In genomic region chr3:78633626-78634025, GRCh38 we compare ENCODE assay signal across 20 cellular contexts.
DNase-seq lines count a peak whose midpoint lies in the region; FAIRE-seq and TF ChIP-seq lines count a peak whose summit lies in the region.
"Had no signal": no experiment of that assay in that cellular context is flagged by ENCODE, and none has a peak within 500 bp of the region (broad histone marks: within the 10 kb centered on the region; RNA-seq: fewer than 3 reads in every experiment).

No MANE protein-coding gene starts in this region.

- peak overlapping the region; percentile 55 for H3K4me2 ChIP-seq in OCI-LY3 (ENCODE audit: low read length)

- H2AFZ ChIP-seq in OCI-LY3 (ENCODE audit: low read depth, low read length) = peak overlapping the region; percentile 73

- no peaks in the 10 kb centered on the region for H3K79me2 ChIP-seq in OCI-LY3 (ENCODE audit: low read length)

- FAIRE-seq in GM12891 (lab: Jason Lieb, UNC) = no peak
- FAIRE-seq: H54 had no signal

- DNase-seq in GM12865 (ENCODE audit: low read depth) (peak; percentile 41), fibroblast of mammary gland (ENCODE audit: low read depth) (peak; percentile 31), A172 (ENCODE audit: low spot score) (no peak), dermis blood vessel endothelial cell (no peak), GM12891 (ENCODE audit: insufficient read length, low spot score) (no peak)
- DNase-seq in activated naive CD4-positive, alpha-beta T cell treated with anti-CD3 and anti-CD28 coated beads, Interleukin-2, amount 10 ng/mL, durations not matched to agents 7 days and 5 days = no peak
- DNase-seq: activated effector memory CD4-positive, alpha-beta T cell treated with Interleukin-2 at 50 U/mL for 16 hours; dorsolateral prefrontal cortex; foreskin melanocyte; mammary epithelial cell; NCI-H187; NCI-H510A; retina; SHP77 treated with DMSO at 0.1 percent for 48 hours; T-helper 17 cell; uterus had no signal

- no peaks in the 10 kb centered on the region for H3K9me3 ChIP-seq in OCI-LY3 (ENCODE audit: insufficient read depth, low read length)
- H3K9me3 ChIP-seq: uterus had no signal

- H3K27me3 ChIP-seq in OCI-LY3 (ENCODE audit: low read depth, low read length) = no peaks in the 10 kb centered on the region
- H3K27me3 ChIP-seq: dorsolateral prefrontal cortex, uterus had no signal

- no peak for TF ChIP-seq POLR2A in GM12891 (IDR thresholded peaks at IDR 0.05; ENCODE audit: low read depth, low read length)

- no peak overlapping the region for H3K4me3 Mint-ChIP-seq in nephron
- no peak overlapping the region for H3K4me3 Mint-ChIP-seq in activated naive CD4-positive, alpha-beta T cell treated with anti-CD3 and anti-CD28 coated beads, Interleukin-2, amount 10 ng/mL, durations not matched to agents 7 days and 5 days
- H3K4me3 Mint-ChIP-seq: natural killer cell treated with Interleukin-12 subunit alpha and Interleukin-12 subunit beta and Interleukin-15 and Interleukin-18, amount 100 ng/mL, for 72 hours; T-helper 17 cell had no signal

- H4K20me1 ChIP-seq in OCI-LY3 (ENCODE audit: insufficient read depth, low read length) = no peaks in the 10 kb centered on the region

- CTCF ChIA-PET in activated naive CD4-positive, alpha-beta T cell treated with anti-CD3 and anti-CD28 coated beads, Interleukin-2, amount 10 ng/mL, durations not matched to agents 7 days and 5 days (lab: Charles Lee) = no interaction called here

- H3K9ac ChIP-seq in OCI-LY3 (ENCODE audit: low read length) = peak overlapping the region; percentile 51; the same call in 1 of the 2 replicates

- no peak overlapping the region for H3K4me3 ChIP-seq in GM12865 (ENCODE audit: low read depth, low read length)
- peak overlapping the region; percentile 23 for H3K4me3 ChIP-seq in OCI-LY3 (ENCODE audit: low read length)
- no peak overlapping the region for H3K4me3 ChIP-seq in fibroblast of mammary gland (ENCODE audit: control insufficient read depth, low read depth, low read length)
- H3K4me3 ChIP-seq: dorsolateral prefrontal cortex, uterus had no signal

- peak overlapping the region; percentile 57 to 85 (median 83) for H3K27ac Mint-ChIP-seq in nephron
- no peak overlapping the region for H3K27ac Mint-ChIP-seq in activated naive CD4-positive, alpha-beta T cell treated with anti-CD3 and anti-CD28 coated beads, Interleukin-2, amount 10 ng/mL, durations not matched to agents 7 days and 5 days
- H3K27ac Mint-ChIP-seq: natural killer cell treated with Interleukin-12 subunit alpha and Interleukin-12 subunit beta and Interleukin-15 and Interleukin-18, amount 100 ng/mL, for 72 hours; T-helper 17 cell had no signal

- peaks cover 16% of the 10 kb centered on the region for H3K4me1 Mint-ChIP-seq in nephron
- H3K4me1 Mint-ChIP-seq in activated naive CD4-positive, alpha-beta T cell treated with anti-CD3 and anti-CD28 coated beads, Interleukin-2, amount 10 ng/mL, durations not matched to agents 7 days and 5 days = no peaks in the 10 kb centered on the region
- H3K4me1 Mint-ChIP-seq: T-helper 17 cell had no signal

- no peaks in the 10 kb centered on the region for H3K9me3 Mint-ChIP-seq in nephron
- H3K9me3 Mint-ChIP-seq in activated naive CD4-positive, alpha-beta T cell treated with anti-CD3 and anti-CD28 coated beads, Interleukin-2, amount 10 ng/mL, durations not matched to agents 7 days and 5 days = no peaks in the 10 kb centered on the region
- H3K9me3 Mint-ChIP-seq: natural killer cell treated with Interleukin-12 subunit alpha and Interleukin-12 subunit beta and Interleukin-15 and Interleukin-18, amount 100 ng/mL, for 72 hours had no signal

- no peaks in the 10 kb centered on the region for H3K27me3 Mint-ChIP-seq in nephron (ENCODE audit: low read depth)
- H3K27me3 Mint-ChIP-seq in activated naive CD4-positive, alpha-beta T cell treated with anti-CD3 and anti-CD28 coated beads, Interleukin-2, amount 10 ng/mL, durations not matched to agents 7 days and 5 days = no peaks in the 10 kb centered on the region
- H3K27me3 Mint-ChIP-seq: natural killer cell treated with Interleukin-12 subunit alpha and Interleukin-12 subunit beta and Interleukin-15 and Interleukin-18, amount 100 ng/mL, for 72 hours; T-helper 17 cell had no signal

- H3K4me1 ChIP-seq in OCI-LY3 (ENCODE audit: low read length) = peaks cover 24% of the 10 kb centered on the region
- H3K4me1 ChIP-seq: uterus had no signal

- no peak for TF ChIP-seq CTCF in GM12865 (IDR thresholded peaks at IDR 0.05; ENCODE audit: insufficient read depth, low read depth, low read length, missing control alignments)
- TF ChIP-seq CTCF in OCI-LY3 (IDR thresholded peaks at IDR 0.05; ENCODE audit: low read depth, low read length) = peak; percentile 31
- TF ChIP-seq CTCF in fibroblast of mammary gland (conservative IDR thresholded peaks at IDR 0.05; ENCODE audit: control insufficient read depth, insufficient read depth, low read depth, low read length) = no peak
- TF ChIP-seq CTCF in nephron (IDR thresholded peaks at IDR 0.05; ENCODE audit: unreplicated experiment in 3 of 3) = no peak

- H3K36me3 Mint-ChIP-seq in nephron (ENCODE audit: low read depth) = peaks cover 53% of the 10 kb centered on the region
- H3K36me3 Mint-ChIP-seq in activated naive CD4-positive, alpha-beta T cell treated with anti-CD3 and anti-CD28 coated beads, Interleukin-2, amount 10 ng/mL, durations not matched to agents 7 days and 5 days = no peaks in the 10 kb centered on the region
- H3K36me3 Mint-ChIP-seq: natural killer cell treated with Interleukin-12 subunit alpha and Interleukin-12 subunit beta and Interleukin-15 and Interleukin-18, amount 100 ng/mL, for 72 hours had no signal

- peak overlapping the region; percentile 79 for H3K27ac ChIP-seq in OCI-LY3 (ENCODE audit: low read length)
- H3K27ac ChIP-seq: dorsolateral prefrontal cortex, uterus had no signal

- H3K36me3 ChIP-seq in OCI-LY3 (replicated peaks; ENCODE audit: low read depth, low read length) = no peaks in the 10 kb centered on the region
- H3K36me3 ChIP-seq: uterus had no signal

TF ChIP-seq in GM12891, 5 proteins besides CTCF, POLR2A, EP300 and RAD21:
- TF ChIP-seq TAF1 (IDR thresholded peaks at IDR 0.05; ENCODE audit: low read depth, low read length) (no peak), PAX5 (IDR thresholded peaks at IDR 0.05; ENCODE audit: insufficient read depth, low read length, severe bottlenecking) (no peak), POU2F2 (IDR thresholded peaks at IDR 0.05; ENCODE audit: low read depth, low read length) (no peak)
TF ChIP-seq in GM12891: peak in this region for 0.

Comparison
In these comparisons a context has a peak if more than half of its experiments do, and no peak if none do; other contexts are left out.
1. DNase-seq: peak in GM12865 (single experiment) and fibroblast of mammary gland (single experiment); none in A172 (single experiment), activated naive CD4-positive, alpha-beta T cell treated with anti-CD3 and anti-CD28 coated beads, Interleukin-2, amount 10 ng/mL, durations not matched to agents 7 days and 5 days (single experiment), dermis blood vessel endothelial cell (single experiment) and GM12891 (single experiment).